In the genomic region with DNA sequence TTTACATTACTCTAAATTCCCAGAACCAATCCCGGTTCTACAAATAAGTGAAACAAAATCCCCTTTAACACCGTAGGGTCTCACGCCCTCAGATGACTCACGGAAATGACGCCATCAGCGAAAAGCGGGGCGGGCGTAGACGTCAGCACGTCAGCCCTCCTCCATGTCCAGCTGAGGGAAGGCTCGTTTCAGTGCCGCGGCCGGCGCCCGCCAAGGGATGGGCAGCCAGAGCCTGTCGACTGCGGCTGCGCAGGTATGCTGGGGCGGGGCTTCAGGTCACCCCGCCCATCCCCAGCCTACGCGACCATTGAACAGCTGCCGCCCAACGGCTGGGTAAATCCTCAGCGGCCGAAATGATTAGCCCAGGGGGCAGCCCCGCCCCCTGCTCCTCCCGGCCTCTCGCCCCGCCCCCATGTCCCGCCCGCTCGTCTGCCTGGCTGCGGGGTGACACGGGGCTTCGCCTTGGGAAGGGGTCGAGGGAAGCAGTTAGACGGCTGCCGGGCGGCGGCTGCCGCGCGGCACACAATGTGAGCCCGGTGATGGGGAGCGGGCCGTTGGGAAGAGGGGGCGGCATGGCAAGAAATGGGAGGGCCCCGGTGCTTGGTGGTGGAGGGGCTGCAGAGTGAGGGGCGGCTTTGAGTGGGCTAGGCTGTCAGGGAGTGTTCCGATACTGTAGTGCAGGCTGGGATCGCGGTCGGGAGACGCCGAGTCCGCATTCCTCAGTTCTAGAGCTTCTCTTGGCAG, we compare ENCODE assay signal across 1 cellular context.
TF ChIP-seq lines count a peak whose summit lies in the region.

A gene (plus strand): TSS at position 420 of the 744 bp plus-strand sequence. CDS start 1,510 bp downstream, outside the sequence.

TF ChIP-seq in K562, 482 proteins besides CTCF, POLR2A, EP300 and RAD21 (continued from another document and continues in another):
- TF ChIP-seq ZFP36 (IDR thresholded peaks at IDR 0.05; ENCODE audit: low read depth, low read length, partially characterized antibody) (no peak), GTF2F1 (IDR thresholded peaks at IDR 0.05; ENCODE audit: low read depth, low read length) (no peak), ZNF699 (CRISPR knock-in tag; IDR thresholded peaks at IDR 0.05; ENCODE audit: insufficient replicate concordance) (no peak), HDGF (IDR thresholded peaks at IDR 0.05) (no peak), ZNF134 (CRISPR knock-in tag; conservative IDR thresholded peaks at IDR 0.05) (no peak), CREB1 (IDR thresholded peaks at IDR 0.05) (peak; percentile 97), CREB1 (CRISPR knock-in tag; IDR thresholded peaks at IDR 0.05) (peak; percentile 91), ZNF184 (CRISPR knock-in tag; IDR thresholded peaks at IDR 0.05) (no peak), ZNF232 (CRISPR knock-in tag; IDR thresholded peaks at IDR 0.05) (no peak), NEUROD1 (IDR thresholded peaks at IDR 0.05; ENCODE audit: borderline replicate concordance, low read depth, low read length, partially characterized antibody) (peak; percentile 10), ZNF384 (IDR thresholded peaks at IDR 0.05; ENCODE audit: low read depth, low read length) (no peak), ZNF174 (CRISPR knock-in tag; IDR thresholded peaks at IDR 0.05) (no peak), BDP1 (IDR thresholded peaks at IDR 0.05; ENCODE audit: insufficient read depth, insufficient read length) (no peak), TCF7L2 (IDR thresholded peaks at IDR 0.05; ENCODE audit: low read depth, low read length) (no peak), LEF1 (IDR thresholded peaks at IDR 0.05) (no peak), ZKSCAN3 (CRISPR knock-in tag; IDR thresholded peaks at IDR 0.05) (no peak), ILK (tag; IDR thresholded peaks at IDR 0.05; ENCODE audit: borderline replicate concordance, low read depth) (no peak), TBL1XR1 (IDR thresholded peaks at IDR 0.05; ENCODE audit: low read length in 2 of 2) (no peak; a peak in 1 of 4 replicates), SRF (CRISPR knock-in tag; IDR thresholded peaks at IDR 0.05) (no peak), SUPT5H (IDR thresholded peaks at IDR 0.05) (peak; percentile 71), ELF4 (CRISPR knock-in tag; IDR thresholded peaks at IDR 0.05) (peak; percentile 24; the same call in 1 of the 2 replicates), ZNF124 (CRISPR knock-in tag; IDR thresholded peaks at IDR 0.05) (no peak), MEIS2 (IDR thresholded peaks at IDR 0.05; ENCODE audit: partially characterized antibody) (peak; percentile 86), HMG20B (CRISPR knock-in tag; IDR thresholded peaks at IDR 0.05) (no peak), RBM34 (IDR thresholded peaks at IDR 0.05; ENCODE audit: borderline replicate concordance, insufficient read depth, low read length) (no peak), JUN (IDR thresholded peaks at IDR 0.05; ENCODE audit: borderline replicate concordance, low read depth, low read length) (peak; percentile 91), JUN (CRISPR knock-in tag; IDR thresholded peaks at IDR 0.05; ENCODE audit: borderline replicate concordance) (no peak), ZNF324 (CRISPR knock-in tag; IDR thresholded peaks at IDR 0.05) (no peak), SMARCA5 (IDR thresholded peaks at IDR 0.05) (no peak), ZNF668 (CRISPR knock-in tag; IDR thresholded peaks at IDR 0.05) (no peak), KLF10 (CRISPR knock-in tag; IDR thresholded peaks at IDR 0.05) (no peak), CCNT2 (IDR thresholded peaks at IDR 0.05; ENCODE audit: borderline replicate concordance, extremely low read depth, insufficient read length, low read depth, low read length) (peak; percentile 64), SP1 (CRISPR knock-in tag; IDR thresholded peaks at IDR 0.05) (peak; percentile 68), ZNF77 (CRISPR knock-in tag; IDR thresholded peaks at IDR 0.05) (no peak), GATAD2B (IDR thresholded peaks at IDR 0.05; ENCODE audit: borderline replicate concordance) (no peak), OTX1 (CRISPR knock-in tag; IDR thresholded peaks at IDR 0.05) (peak; percentile 63; the same call in 1 of the 2 replicates), TCF3 (CRISPR knock-in tag; IDR thresholded peaks at IDR 0.05) (no peak), ELF2 (CRISPR knock-in tag; IDR thresholded peaks at IDR 0.05) (no peak), ZNF76 (CRISPR knock-in tag; IDR thresholded peaks at IDR 0.05; ENCODE audit: borderline replicate concordance) (no peak), ZNF431 (CRISPR knock-in tag; IDR thresholded peaks at IDR 0.05) (no peak), FOXK1 (CRISPR knock-in tag; IDR thresholded peaks at IDR 0.05; ENCODE audit: borderline replicate concordance) (no peak), NCOA1 (IDR thresholded peaks at IDR 0.05; ENCODE audit: low read depth) (peak; percentile 71; the same call in 1 of the 2 replicates), PPARD (CRISPR knock-in tag; IDR thresholded peaks at IDR 0.05) (no peak), L3MBTL2 (IDR thresholded peaks at IDR 0.05) (0 out of 2 replicates have a peak, but pooled peaks have one; percentile 33), SMARCB1 (IDR thresholded peaks at IDR 0.05; ENCODE audit: insufficient read length, low read depth) (no peak), TRIM28 (IDR thresholded peaks at IDR 0.05) (no peak), SIX5 (IDR thresholded peaks at IDR 0.05; ENCODE audit: borderline replicate concordance in 1 of 2, insufficient read depth in 1 of 2, low read depth in 1 of 2, low read length in 2 of 2) (no peak)
- TF ChIP-seq, protein P1, sequence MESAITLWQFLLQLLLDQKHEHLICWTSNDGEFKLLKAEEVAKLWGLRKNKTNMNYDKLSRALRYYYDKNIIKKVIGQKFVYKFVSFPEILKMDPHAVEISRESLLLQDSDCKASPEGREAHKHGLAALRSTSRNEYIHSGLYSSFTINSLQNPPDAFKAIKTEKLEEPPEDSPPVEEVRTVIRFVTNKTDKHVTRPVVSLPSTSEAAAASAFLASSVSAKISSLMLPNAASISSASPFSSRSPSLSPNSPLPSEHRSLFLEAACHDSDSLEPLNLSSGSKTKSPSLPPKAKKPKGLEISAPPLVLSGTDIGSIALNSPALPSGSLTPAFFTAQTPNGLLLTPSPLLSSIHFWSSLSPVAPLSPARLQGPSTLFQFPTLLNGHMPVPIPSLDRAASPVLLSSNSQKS (CRISPR knock-in tag; IDR thresholded peaks at IDR 0.05): no peak
- TF ChIP-seq, protein P2, sequence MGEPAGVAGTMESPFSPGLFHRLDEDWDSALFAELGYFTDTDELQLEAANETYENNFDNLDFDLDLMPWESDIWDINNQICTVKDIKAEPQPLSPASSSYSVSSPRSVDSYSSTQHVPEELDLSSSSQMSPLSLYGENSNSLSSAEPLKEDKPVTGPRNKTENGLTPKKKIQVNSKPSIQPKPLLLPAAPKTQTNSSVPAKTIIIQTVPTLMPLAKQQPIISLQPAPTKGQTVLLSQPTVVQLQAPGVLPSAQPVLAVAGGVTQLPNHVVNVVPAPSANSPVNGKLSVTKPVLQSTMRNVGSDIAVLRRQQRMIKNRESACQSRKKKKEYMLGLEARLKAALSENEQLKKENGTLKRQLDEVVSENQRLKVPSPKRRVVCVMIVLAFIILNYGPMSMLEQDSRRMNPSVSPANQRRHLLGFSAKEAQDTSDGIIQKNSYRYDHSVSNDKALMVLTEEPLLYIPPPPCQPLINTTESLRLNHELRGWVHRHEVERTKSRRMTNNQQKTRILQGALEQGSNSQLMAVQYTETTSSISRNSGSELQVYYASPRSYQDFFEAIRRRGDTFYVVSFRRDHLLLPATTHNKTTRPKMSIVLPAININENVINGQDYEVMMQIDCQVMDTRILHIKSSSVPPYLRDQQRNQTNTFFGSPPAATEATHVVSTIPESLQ (CRISPR knock-in tag; IDR thresholded peaks at IDR 0.05): no peak
- TF ChIP-seq, protein P3, sequence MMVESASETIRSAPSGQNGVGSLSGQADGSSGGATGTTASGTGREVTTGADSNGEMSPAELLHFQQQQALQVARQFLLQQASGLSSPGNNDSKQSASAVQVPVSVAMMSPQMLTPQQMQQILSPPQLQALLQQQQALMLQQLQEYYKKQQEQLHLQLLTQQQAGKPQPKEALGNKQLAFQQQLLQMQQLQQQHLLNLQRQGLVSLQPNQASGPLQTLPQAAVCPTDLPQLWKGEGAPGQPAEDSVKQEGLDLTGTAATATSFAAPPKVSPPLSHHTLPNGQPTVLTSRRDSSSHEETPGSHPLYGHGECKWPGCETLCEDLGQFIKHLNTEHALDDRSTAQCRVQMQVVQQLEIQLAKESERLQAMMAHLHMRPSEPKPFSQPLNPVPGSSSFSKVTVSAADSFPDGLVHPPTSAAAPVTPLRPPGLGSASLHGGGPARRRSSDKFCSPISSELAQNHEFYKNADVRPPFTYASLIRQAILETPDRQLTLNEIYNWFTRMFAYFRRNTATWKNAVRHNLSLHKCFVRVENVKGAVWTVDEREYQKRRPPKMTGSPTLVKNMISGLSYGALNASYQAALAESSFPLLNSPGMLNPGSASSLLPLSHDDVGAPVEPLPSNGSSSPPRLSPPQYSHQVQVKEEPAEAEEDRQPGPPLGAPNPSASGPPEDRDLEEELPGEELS (CRISPR knock-in tag; IDR thresholded peaks at IDR 0.05; ENCODE audit: borderline replicate concordance): no peak
- TF ChIP-seq, protein P4, sequence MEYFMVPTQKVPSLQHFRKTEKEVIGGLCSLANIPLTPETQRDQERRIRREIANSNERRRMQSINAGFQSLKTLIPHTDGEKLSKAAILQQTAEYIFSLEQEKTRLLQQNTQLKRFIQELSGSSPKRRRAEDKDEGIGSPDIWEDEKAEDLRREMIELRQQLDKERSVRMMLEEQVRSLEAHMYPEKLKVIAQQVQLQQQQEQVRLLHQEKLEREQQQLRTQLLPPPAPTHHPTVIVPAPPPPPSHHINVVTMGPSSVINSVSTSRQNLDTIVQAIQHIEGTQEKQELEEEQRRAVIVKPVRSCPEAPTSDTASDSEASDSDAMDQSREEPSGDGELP (CRISPR knock-in tag; IDR thresholded peaks at IDR 0.05; ENCODE audit: borderline replicate concordance): peak; percentile 99
- TF ChIP-seq, protein P5, sequence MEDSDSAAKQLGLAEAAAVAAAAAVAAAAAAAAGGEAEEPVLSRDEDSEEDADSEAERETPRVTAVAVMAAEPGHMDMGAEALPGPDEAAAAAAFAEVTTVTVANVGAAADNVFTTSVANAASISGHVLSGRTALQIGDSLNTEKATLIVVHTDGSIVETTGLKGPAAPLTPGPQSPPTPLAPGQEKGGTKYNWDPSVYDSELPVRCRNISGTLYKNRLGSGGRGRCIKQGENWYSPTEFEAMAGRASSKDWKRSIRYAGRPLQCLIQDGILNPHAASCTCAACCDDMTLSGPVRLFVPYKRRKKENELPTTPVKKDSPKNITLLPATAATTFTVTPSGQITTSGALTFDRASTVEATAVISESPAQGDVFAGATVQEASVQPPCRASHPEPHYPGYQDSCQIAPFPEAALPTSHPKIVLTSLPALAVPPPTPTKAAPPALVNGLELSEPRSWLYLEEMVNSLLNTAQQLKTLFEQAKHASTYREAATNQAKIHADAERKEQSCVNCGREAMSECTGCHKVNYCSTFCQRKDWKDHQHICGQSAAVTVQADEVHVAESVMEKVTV (CRISPR knock-in tag; IDR thresholded peaks at IDR 0.05): no peak
- TF ChIP-seq, protein P6, sequence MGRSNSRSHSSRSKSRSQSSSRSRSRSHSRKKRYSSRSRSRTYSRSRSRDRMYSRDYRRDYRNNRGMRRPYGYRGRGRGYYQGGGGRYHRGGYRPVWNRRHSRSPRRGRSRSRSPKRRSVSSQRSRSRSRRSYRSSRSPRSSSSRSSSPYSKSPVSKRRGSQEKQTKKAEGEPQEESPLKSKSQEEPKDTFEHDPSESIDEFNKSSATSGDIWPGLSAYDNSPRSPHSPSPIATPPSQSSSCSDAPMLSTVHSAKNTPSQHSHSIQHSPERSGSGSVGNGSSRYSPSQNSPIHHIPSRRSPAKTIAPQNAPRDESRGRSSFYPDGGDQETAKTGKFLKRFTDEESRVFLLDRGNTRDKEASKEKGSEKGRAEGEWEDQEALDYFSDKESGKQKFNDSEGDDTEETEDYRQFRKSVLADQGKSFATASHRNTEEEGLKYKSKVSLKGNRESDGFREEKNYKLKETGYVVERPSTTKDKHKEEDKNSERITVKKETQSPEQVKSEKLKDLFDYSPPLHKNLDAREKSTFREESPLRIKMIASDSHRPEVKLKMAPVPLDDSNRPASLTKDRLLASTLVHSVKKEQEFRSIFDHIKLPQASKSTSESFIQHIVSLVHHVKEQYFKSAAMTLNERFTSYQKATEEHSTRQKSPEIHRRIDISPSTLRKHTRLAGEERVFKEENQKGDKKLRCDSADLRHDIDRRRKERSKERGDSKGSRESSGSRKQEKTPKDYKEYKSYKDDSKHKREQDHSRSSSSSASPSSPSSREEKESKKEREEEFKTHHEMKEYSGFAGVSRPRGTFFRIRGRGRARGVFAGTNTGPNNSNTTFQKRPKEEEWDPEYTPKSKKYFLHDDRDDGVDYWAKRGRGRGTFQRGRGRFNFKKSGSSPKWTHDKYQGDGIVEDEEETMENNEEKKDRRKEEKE (IDR thresholded peaks at IDR 0.05; ENCODE audit: borderline replicate concordance in 1 of 2, control insufficient read depth in 1 of 2, low read depth in 2 of 2, low read length in 1 of 2): no peak
- TF ChIP-seq, protein P7, sequence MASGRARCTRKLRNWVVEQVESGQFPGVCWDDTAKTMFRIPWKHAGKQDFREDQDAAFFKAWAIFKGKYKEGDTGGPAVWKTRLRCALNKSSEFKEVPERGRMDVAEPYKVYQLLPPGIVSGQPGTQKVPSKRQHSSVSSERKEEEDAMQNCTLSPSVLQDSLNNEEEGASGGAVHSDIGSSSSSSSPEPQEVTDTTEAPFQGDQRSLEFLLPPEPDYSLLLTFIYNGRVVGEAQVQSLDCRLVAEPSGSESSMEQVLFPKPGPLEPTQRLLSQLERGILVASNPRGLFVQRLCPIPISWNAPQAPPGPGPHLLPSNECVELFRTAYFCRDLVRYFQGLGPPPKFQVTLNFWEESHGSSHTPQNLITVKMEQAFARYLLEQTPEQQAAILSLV (tag; IDR thresholded peaks at IDR 0.05): no peak
- TF ChIP-seq, protein P8, sequence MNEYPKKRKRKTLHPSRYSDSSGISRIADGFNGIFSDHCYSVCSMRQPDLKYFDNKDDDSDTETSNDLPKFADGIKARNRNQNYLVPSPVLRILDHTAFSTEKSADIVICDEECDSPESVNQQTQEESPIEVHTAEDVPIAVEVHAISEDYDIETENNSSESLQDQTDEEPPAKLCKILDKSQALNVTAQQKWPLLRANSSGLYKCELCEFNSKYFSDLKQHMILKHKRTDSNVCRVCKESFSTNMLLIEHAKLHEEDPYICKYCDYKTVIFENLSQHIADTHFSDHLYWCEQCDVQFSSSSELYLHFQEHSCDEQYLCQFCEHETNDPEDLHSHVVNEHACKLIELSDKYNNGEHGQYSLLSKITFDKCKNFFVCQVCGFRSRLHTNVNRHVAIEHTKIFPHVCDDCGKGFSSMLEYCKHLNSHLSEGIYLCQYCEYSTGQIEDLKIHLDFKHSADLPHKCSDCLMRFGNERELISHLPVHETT (CRISPR knock-in tag; conservative IDR thresholded peaks at IDR 0.05 in 1 of 2, IDR thresholded peaks at IDR 0.05 in 1 of 2): no peak
- TF ChIP-seq, protein P9, sequence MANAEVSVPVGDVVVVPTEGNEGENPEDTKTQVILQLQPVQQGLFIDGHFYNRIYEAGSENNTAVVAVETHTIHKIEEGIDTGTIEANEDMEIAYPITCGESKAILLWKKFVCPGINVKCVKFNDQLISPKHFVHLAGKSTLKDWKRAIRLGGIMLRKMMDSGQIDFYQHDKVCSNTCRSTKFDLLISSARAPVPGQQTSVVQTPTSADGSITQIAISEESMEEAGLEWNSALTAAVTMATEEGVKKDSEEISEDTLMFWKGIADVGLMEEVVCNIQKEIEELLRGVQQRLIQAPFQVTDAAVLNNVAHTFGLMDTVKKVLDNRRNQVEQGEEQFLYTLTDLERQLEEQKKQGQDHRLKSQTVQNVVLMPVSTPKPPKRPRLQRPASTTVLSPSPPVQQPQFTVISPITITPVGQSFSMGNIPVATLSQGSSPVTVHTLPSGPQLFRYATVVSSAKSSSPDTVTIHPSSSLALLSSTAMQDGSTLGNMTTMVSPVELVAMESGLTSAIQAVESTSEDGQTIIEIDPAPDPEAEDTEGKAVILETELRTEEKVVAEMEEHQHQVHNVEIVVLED (CRISPR knock-in tag; IDR thresholded peaks at IDR 0.05): peak; percentile 80
